In the genomic region with DNA sequence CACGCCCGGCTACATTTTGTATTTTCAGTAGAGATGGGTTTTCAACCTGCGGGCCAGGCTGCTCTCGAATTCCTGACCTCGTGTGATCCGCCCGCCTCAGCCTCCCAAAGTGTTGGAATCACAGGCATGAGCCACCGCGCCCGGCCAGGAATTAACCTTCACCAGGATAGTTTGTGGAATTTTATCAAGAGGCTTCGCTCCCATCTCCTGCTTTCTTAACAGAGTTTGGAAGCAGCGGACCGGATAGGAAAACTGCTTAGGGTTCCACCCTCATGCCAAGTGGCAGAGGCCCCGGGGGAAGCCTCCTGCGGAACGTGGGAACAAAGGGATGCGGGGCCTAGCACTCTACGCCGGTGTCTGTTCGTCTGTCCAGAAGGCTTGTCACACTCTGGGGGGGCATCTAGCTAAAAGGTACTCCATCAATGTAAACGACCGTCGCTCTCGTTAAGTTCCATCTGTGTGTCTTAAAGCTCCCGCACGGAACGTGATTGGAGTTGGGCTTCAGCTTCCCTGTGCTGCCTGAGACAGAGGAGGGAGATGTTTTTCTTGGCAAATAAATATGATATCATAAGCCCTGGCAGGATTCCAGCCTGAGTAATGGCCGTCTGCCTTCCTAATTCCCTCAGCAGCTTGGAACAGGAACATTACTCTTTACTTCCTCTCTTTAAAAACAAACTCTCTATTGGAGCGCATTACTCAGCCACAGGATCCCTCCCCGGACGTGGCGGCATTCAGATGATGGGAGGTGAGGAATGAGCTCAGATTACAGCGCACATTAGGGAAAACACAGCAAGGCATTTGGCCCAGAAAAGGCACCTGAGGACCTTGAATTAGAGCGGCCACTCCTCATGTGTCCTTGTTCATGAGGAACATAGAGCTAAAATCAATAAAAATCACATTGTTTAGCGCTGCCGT, we compare ENCODE assay signal across 8 cellular contexts.
DNase-seq lines count a peak whose midpoint lies in the region; ATAC-seq and TF ChIP-seq lines count a peak whose summit lies in the region.

No MANE protein-coding gene starts in this region.

- intact Hi-C loops in A673 (cut with micrococcal nuclease; ENCODE audit: unreplicated experiment), result no loop called here

- no peaks in the 10 kb centered on the region for H3K36me3 ChIP-seq in A673 (ENCODE audit: insufficient read depth, low read length, poor library complexity, severe bottlenecking)

- no peaks in the 10 kb centered on the region for H3K9me3 ChIP-seq in A673 (ENCODE audit: low read depth, low read length, poor library complexity, severe bottlenecking)

- TF ChIP-seq POLR2A in erythroblast (IDR thresholded peaks at IDR 0.05; ENCODE audit: low read length), result no peak

- DNase-seq in A673 (ENCODE audit: low spot score), result peak; percentile 77
- peak; percentile 58 for DNase-seq in KBM-7
- DNase-seq in SHP77 (lab: John Stamatoyannopoulos, UW), result peak; percentile 62 to 66
- DNase-seq in foreskin keratinocyte, result peak; percentile 80 to 92
- DNase-seq in renal cortical epithelial cell (ENCODE audit: low read depth), result peak; percentile 70
- DNase-seq in activated CD4-positive, alpha-beta T cell treated with anti-CD3 and anti-CD28 coated beads for 48 hours, result no peak
- DNase-seq in erythroblast (lab: John Stamatoyannopoulos, UW), result no peak

- POLR2A ChIA-PET in A673 (lab: Charles Lee; ENCODE audit: low non-redundant PET), result no interaction called here

- peak; percentile 93 for ATAC-seq in foreskin keratinocyte
- ATAC-seq in GM18867 (IDR thresholded peaks at IDR 0.05; ENCODE audit: unreplicated experiment), result no peak

- no peak overlapping the region for H3K27ac ChIP-seq in A673 (ENCODE audit: low read depth, low read length, poor library complexity, severe bottlenecking)
- peak overlapping the region; percentile 55 for H3K27ac ChIP-seq in foreskin keratinocyte

- H3K4me3 ChIP-seq in A673 (ENCODE audit: low read depth, low read length, poor library complexity, severe bottlenecking), result no peak overlapping the region

- in situ Hi-C loops in KBM-7 (cut with MboI; ENCODE audit: low pct_unique_long_range_greater_than_20kb, low sequenced_read_pairs), result no loop called here

- BruUV-seq in A673 (replicated peaks; lab: Mats Ljungman, UMichigan), result no TSS peak

- CTCF ChIA-PET in A673 (lab: Charles Lee), result interaction anchor here (1.0 kb wide), 1 partner anchor 21 kb away, joined by 3 read pairs; no protein-coding TSS in a partner anchor

- peaks cover 11% of the 10 kb centered on the region for H3K4me1 ChIP-seq in A673 (ENCODE audit: insufficient read depth, low read length, poor library complexity, severe bottlenecking)
- H3K4me1 ChIP-seq in foreskin keratinocyte, result no peaks in the 10 kb centered on the region

- H3K27me3 ChIP-seq in A673 (replicated peaks; ENCODE audit: insufficient read depth, low read depth, low read length, poor library complexity), result no peaks in the 10 kb centered on the region
- no peaks in the 10 kb centered on the region for H3K27me3 ChIP-seq in foreskin keratinocyte

- no peak for TF ChIP-seq CTCF in A673 (conservative IDR thresholded peaks at IDR 0.05; ENCODE audit: low read depth, low read length)
- no peak for TF ChIP-seq CTCF in foreskin keratinocyte (conservative IDR thresholded peaks at IDR 0.05)

Comparison
In these comparisons a context has a peak if more than half of its experiments do, and no peak if none do; other contexts are left out.
1. DNase-seq: peak in A673 (single experiment), KBM-7 (single experiment), SHP77 (2 of 2), foreskin keratinocyte (2 of 2) and renal cortical epithelial cell (single experiment); none in activated CD4-positive, alpha-beta T cell treated with anti-CD3 and anti-CD28 coated beads for 48 hours (single experiment) and erythroblast (0 of 2).